Comparison of ENCODE assay signal across 8 cellular contexts in genomic region chr7:97118306-97118917, GRCh38. TPM values are rescaled to one million over a fixed set of nuclear protein-coding genes. Genes with fewer than 3 reads are reported as not detected.
A peak's percentile ranks its signal among the peaks of the same experiment; 100 is the strongest.
DNase-seq lines count a peak whose midpoint lies in the region; ATAC-seq and TF ChIP-seq lines count a peak whose summit lies in the region.

No MANE protein-coding gene starts in this region.

- peak; percentile 68 for DNase-seq in Karpas-422
- no peak for DNase-seq in central memory CD8-positive, alpha-beta T cell (ENCODE audit: low spot score in 2 of 2)
- DNase-seq in naive thymus-derived CD4-positive, alpha-beta T cell: no peak
- no peak for DNase-seq in mesenteric fat pad (ENCODE audit: low spot score)
- no peak for DNase-seq in activated effector memory CD4-positive, alpha-beta T cell treated with anti-CD3 and anti-CD28 coated beads, Interleukin-2, amount 50 U/mL, for 16 hours
- no peak for DNase-seq in AG20443 (ENCODE audit: low spot score)

- peak overlapping the region; percentile 90 for H3K27ac Mint-ChIP-seq in central memory CD8-positive, alpha-beta T cell (ENCODE audit: low read depth)
- H3K27ac Mint-ChIP-seq in naive thymus-derived CD4-positive, alpha-beta T cell: peak overlapping the region; percentile 81 to 96 (median 93)

- H3K4me2 ChIP-seq in Karpas-422 (ENCODE audit: low read depth, low read length, poor library complexity, severe bottlenecking): peak overlapping the region; percentile 98

- no peak for TF ChIP-seq CTCF in C4-2B (conservative IDR thresholded peaks at IDR 0.05)

- no peak overlapping the region for H2AFZ ChIP-seq in Karpas-422 (ENCODE audit: low read length)

- no peak for ATAC-seq in central memory CD8-positive, alpha-beta T cell (replicated peaks; ENCODE audit: extremely low read depth, poor library complexity, severe bottlenecking)
- no peak for ATAC-seq in naive thymus-derived CD4-positive, alpha-beta T cell
- ATAC-seq in HG03108 (IDR thresholded peaks at IDR 0.05; ENCODE audit: unreplicated experiment): no peak

- H3K9me3 Mint-ChIP-seq in central memory CD8-positive, alpha-beta T cell: no peaks in the 10 kb centered on the region
- H3K9me3 Mint-ChIP-seq in naive thymus-derived CD4-positive, alpha-beta T cell: peaks cover 0 to 13% (median 1%) of the 10 kb centered on the region in 11 donors

- H3K9me3 ChIP-seq in Karpas-422 (ENCODE audit: low read length): no peaks in the 10 kb centered on the region; the same call in 1 of the 2 replicates
- H3K9me3 ChIP-seq in naive thymus-derived CD4-positive, alpha-beta T cell (ENCODE audit: control insufficient read depth in 2 of 3, low read length in 3 of 3): no peaks in the 10 kb centered on the region

- H3K36me3 ChIP-seq in Karpas-422 (ENCODE audit: insufficient read depth, low read length): peaks cover 31% of the 10 kb centered on the region
- H3K36me3 ChIP-seq in naive thymus-derived CD4-positive, alpha-beta T cell (ENCODE audit: control insufficient read depth in 2 of 3, insufficient read depth in 3 of 3, low read length in 3 of 3): no peaks in the 10 kb centered on the region

- peak overlapping the region; percentile 91 for H3K9ac ChIP-seq in Karpas-422 (ENCODE audit: low read length)

- CTCF ChIA-PET in naive thymus-derived CD4-positive, alpha-beta T cell (lab: Charles Lee): no interaction called here

- peaks cover 46% of the 10 kb centered on the region for H3K4me1 Mint-ChIP-seq in central memory CD8-positive, alpha-beta T cell
- peaks cover 17 to 69% (median 59%) of the 10 kb centered on the region in 7 donors for H3K4me1 Mint-ChIP-seq in naive thymus-derived CD4-positive, alpha-beta T cell

- peaks cover 26% of the 10 kb centered on the region for H3K4me1 ChIP-seq in Karpas-422 (ENCODE audit: low read length)
- H3K4me1 ChIP-seq in naive thymus-derived CD4-positive, alpha-beta T cell (ENCODE audit: control insufficient read depth in 2 of 2, insufficient read depth in 2 of 2, low read length in 2 of 2): peaks cover 7 to 15% of the 10 kb centered on the region in 2 donors

- intact Hi-C loops in naive thymus-derived CD4-positive, alpha-beta T cell (cut with micrococcal nuclease): loop anchor here (5.0 to 10.0 kb wide), 2 partner anchors 1046 to 1759 kb away; partner anchors contain the start of gene TRRAP (in 1 of the 2)

- no peaks in the 10 kb centered on the region for H4K20me1 ChIP-seq in Karpas-422 (ENCODE audit: insufficient read depth, low read depth, low read length)

- H3K27ac ChIP-seq in C4-2B (peak overlapping the region; percentile 80), Karpas-422 (ENCODE audit: low read length) (peak overlapping the region; percentile 77)
- H3K27ac ChIP-seq in naive thymus-derived CD4-positive, alpha-beta T cell (ENCODE audit: low read depth, low read length): peak overlapping the region; percentile 71

- H3K27me3 ChIP-seq in Karpas-422 (ENCODE audit: low read length): no peaks in the 10 kb centered on the region
- H3K27me3 ChIP-seq in naive thymus-derived CD4-positive, alpha-beta T cell (ENCODE audit: control insufficient read depth in 2 of 2, insufficient read depth in 2 of 2, low read length in 2 of 2): no peaks in the 10 kb centered on the region

- no peaks in the 10 kb centered on the region for H3K9me2 ChIP-seq in Karpas-422 (replicated peaks; ENCODE audit: insufficient read depth, low read length)

- peak overlapping the region; percentile 90 for H3K4me3 ChIP-seq in Karpas-422 (ENCODE audit: low read length)
- H3K4me3 ChIP-seq in naive thymus-derived CD4-positive, alpha-beta T cell (ENCODE audit: low read length): peak overlapping the region; percentile 90

- peak overlapping the region; percentile 88 for H3K4me3 Mint-ChIP-seq in central memory CD8-positive, alpha-beta T cell
- peak overlapping the region; percentile 87 to 98 (median 96) for H3K4me3 Mint-ChIP-seq in naive thymus-derived CD4-positive, alpha-beta T cell

- peaks cover 58% of the 10 kb centered on the region for H3K79me2 ChIP-seq in Karpas-422 (ENCODE audit: low read length)

- H3K27me3 Mint-ChIP-seq in central memory CD8-positive, alpha-beta T cell: no peaks in the 10 kb centered on the region
- H3K27me3 Mint-ChIP-seq in naive thymus-derived CD4-positive, alpha-beta T cell: peaks cover 0 to 2% (median 0%) of the 10 kb centered on the region in 5 donors

- POLR2A ChIA-PET in naive thymus-derived CD4-positive, alpha-beta T cell (lab: Charles Lee): interaction anchor here (0.7 to 1.2 kb wide), 4 partner anchors 33 to 1133 kb away, joined by 3 to 6 read pairs (median 3); no protein-coding TSS in a partner anchor

- peaks cover 10% of the 10 kb centered on the region for H3K36me3 Mint-ChIP-seq in central memory CD8-positive, alpha-beta T cell (ENCODE audit: insufficient read depth)
- peaks cover 0 to 25% (median 9%) of the 10 kb centered on the region in 5 donors for H3K36me3 Mint-ChIP-seq in naive thymus-derived CD4-positive, alpha-beta T cell

RNA-seq across cellular contexts. Expression of gene SDHAF3, which starts 0.9 kb away (rescaled TPM):
- 26.1 and 63.4 TPM in 2 replicates for total RNA-seq in Karpas-422 (2014; rRNA removed; shearing (Covaris generic); ENCODE audit: low replicate concordance)
- total RNA-seq in naive thymus-derived CD4-positive, alpha-beta T cell: 10 to 100 TPM in 3 of 5 experiments, 1 to 10 TPM in 2; 8.4 to 16.5 (median 14.3) TPM
- 10 to 100 TPM; 42.9 to 67.8 TPM for polyA plus RNA-seq in naive thymus-derived CD4-positive, alpha-beta T cell
- total RNA-seq in mesenteric fat pad: 11.8 TPM
